Comparison of ENCODE assay signal across 1 cellular context in the genomic region with DNA sequence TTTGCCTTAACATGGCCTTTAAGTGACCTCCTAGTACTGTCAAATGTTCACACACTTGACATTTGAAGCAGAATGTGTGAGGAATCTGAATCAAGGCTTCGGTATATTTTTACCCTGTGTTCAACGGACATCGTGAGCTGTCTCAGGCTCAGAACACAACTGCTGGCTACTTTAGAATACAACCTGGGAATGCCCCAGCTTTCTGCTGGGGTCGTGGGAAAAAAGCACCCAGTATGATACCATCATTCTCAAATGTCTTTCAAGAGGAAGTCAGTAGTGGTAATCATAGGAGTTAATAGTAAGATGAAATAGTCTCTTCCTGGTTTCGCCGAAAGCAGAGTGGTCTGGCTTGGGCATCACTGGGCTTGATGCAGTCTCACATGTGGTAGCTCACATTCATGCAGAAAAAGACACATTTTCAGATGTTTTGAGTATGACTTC.
A peak's percentile ranks its signal among the peaks of the same experiment; 100 is the strongest.
TF ChIP-seq lines count a peak whose summit lies in the region.

No MANE protein-coding gene starts in this region.

TF ChIP-seq in GM12878, 131 proteins besides CTCF, POLR2A, EP300 and RAD21 (continued from another document and continues in another):
- TF ChIP-seq ATF3 (IDR thresholded peaks at IDR 0.05; ENCODE audit: borderline replicate concordance, extremely low read depth, low read depth, low read length) (no peak), TCF12 (IDR thresholded peaks at IDR 0.05; ENCODE audit: low read depth, low read length) (peak; percentile 96), ZBTB40 (IDR thresholded peaks at IDR 0.05; ENCODE audit: borderline replicate concordance) (no peak), STAT1 (conservative IDR thresholded peaks at IDR 0.05) (no peak), YBX1 (IDR thresholded peaks at IDR 0.05) (no peak), SREBF2 (IDR thresholded peaks at IDR 0.05; ENCODE audit: low read length) (no peak), TARDBP (IDR thresholded peaks at IDR 0.05; ENCODE audit: borderline replicate concordance) (no peak; the same call in 1 of the 2 replicates), SUZ12 (IDR thresholded peaks at IDR 0.05; ENCODE audit: unreplicated experiment) (no peak), IKZF2 (IDR thresholded peaks at IDR 0.05) (peak in 1 of 2 experiments; percentile 86; a peak in 3 of 4 replicates), NR2C2 (IDR thresholded peaks at IDR 0.05; ENCODE audit: borderline replicate concordance, control insufficient read depth, insufficient read length, low read depth) (no peak), CREB1 (IDR thresholded peaks at IDR 0.05; ENCODE audit: low read depth) (peak; percentile 42; the same call in 1 of the 2 replicates), BCL11A (IDR thresholded peaks at IDR 0.05; ENCODE audit: low read depth, low read length) (peak; percentile 63; the same call in 1 of the 2 replicates), KAT2A (conservative IDR thresholded peaks at IDR 0.05; ENCODE audit: control insufficient read depth, low read depth, low read length) (no peak), EED (IDR thresholded peaks at IDR 0.05; ENCODE audit: low read depth) (peak; percentile 87), PRDM15 (CRISPR knock-in tag; IDR thresholded peaks at IDR 0.05) (no peak), GATAD2B (conservative IDR thresholded peaks at IDR 0.05; ENCODE audit: low read depth) (peak; percentile 99), JUNB (IDR thresholded peaks at IDR 0.05) (peak; percentile 75), BRCA1 (IDR thresholded peaks at IDR 0.05; ENCODE audit: low read depth, low read length) (no peak), CREM (IDR thresholded peaks at IDR 0.05; ENCODE audit: low read depth) (peak; percentile 84), ZNF274 (IDR thresholded peaks at IDR 0.05; ENCODE audit: insufficient read depth, insufficient read length) (no peak), POU2F2 (IDR thresholded peaks at IDR 0.05; ENCODE audit: borderline replicate concordance, low read depth, low read length) (0 out of 3 replicates have a peak, but pooled peaks have one; percentile 44), ETV6 (conservative IDR thresholded peaks at IDR 0.05 in 1 of 2, IDR thresholded peaks at IDR 0.05 in 1 of 2; ENCODE audit: borderline replicate concordance in 1 of 2, low read depth in 1 of 2) (peak in 1 of 2 experiments; percentile 96; a peak in 2 of 4 replicates), ZSCAN29 (IDR thresholded peaks at IDR 0.05) (no peak), MLLT1 (IDR thresholded peaks at IDR 0.05) (peak; percentile 45; the same call in 1 of the 2 replicates)
- TF ChIP-seq, protein P1, sequence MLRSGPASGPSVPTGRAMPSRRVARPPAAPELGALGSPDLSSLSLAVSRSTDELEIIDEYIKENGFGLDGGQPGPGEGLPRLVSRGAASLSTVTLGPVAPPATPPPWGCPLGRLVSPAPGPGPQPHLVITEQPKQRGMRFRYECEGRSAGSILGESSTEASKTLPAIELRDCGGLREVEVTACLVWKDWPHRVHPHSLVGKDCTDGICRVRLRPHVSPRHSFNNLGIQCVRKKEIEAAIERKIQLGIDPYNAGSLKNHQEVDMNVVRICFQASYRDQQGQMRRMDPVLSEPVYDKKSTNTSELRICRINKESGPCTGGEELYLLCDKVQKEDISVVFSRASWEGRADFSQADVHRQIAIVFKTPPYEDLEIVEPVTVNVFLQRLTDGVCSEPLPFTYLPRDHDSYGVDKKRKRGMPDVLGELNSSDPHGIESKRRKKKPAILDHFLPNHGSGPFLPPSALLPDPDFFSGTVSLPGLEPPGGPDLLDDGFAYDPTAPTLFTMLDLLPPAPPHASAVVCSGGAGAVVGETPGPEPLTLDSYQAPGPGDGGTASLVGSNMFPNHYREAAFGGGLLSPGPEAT (IDR thresholded peaks at IDR 0.05; ENCODE audit: low read depth): peak; percentile 66; the same call in 1 of the 2 replicates
- TF ChIP-seq, protein P2, sequence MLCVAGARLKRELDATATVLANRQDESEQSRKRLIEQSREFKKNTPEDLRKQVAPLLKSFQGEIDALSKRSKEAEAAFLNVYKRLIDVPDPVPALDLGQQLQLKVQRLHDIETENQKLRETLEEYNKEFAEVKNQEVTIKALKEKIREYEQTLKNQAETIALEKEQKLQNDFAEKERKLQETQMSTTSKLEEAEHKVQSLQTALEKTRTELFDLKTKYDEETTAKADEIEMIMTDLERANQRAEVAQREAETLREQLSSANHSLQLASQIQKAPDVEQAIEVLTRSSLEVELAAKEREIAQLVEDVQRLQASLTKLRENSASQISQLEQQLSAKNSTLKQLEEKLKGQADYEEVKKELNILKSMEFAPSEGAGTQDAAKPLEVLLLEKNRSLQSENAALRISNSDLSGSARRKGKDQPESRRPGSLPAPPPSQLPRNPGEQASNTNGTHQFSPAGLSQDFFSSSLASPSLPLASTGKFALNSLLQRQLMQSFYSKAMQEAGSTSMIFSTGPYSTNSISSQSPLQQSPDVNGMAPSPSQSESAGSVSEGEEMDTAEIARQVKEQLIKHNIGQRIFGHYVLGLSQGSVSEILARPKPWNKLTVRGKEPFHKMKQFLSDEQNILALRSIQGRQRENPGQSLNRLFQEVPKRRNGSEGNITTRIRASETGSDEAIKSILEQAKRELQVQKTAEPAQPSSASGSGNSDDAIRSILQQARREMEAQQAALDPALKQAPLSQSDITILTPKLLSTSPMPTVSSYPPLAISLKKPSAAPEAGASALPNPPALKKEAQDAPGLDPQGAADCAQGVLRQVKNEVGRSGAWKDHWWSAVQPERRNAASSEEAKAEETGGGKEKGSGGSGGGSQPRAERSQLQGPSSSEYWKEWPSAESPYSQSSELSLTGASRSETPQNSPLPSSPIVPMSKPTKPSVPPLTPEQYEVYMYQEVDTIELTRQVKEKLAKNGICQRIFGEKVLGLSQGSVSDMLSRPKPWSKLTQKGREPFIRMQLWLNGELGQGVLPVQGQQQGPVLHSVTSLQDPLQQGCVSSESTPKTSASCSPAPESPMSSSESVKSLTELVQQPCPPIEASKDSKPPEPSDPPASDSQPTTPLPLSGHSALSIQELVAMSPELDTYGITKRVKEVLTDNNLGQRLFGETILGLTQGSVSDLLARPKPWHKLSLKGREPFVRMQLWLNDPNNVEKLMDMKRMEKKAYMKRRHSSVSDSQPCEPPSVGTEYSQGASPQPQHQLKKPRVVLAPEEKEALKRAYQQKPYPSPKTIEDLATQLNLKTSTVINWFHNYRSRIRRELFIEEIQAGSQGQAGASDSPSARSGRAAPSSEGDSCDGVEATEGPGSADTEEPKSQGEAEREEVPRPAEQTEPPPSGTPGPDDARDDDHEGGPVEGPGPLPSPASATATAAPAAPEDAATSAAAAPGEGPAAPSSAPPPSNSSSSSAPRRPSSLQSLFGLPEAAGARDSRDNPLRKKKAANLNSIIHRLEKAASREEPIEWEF (IDR thresholded peaks at IDR 0.05; ENCODE audit: insufficient replicate concordance, low read depth, low read length): peak; percentile 98
- TF ChIP-seq, protein P3, sequence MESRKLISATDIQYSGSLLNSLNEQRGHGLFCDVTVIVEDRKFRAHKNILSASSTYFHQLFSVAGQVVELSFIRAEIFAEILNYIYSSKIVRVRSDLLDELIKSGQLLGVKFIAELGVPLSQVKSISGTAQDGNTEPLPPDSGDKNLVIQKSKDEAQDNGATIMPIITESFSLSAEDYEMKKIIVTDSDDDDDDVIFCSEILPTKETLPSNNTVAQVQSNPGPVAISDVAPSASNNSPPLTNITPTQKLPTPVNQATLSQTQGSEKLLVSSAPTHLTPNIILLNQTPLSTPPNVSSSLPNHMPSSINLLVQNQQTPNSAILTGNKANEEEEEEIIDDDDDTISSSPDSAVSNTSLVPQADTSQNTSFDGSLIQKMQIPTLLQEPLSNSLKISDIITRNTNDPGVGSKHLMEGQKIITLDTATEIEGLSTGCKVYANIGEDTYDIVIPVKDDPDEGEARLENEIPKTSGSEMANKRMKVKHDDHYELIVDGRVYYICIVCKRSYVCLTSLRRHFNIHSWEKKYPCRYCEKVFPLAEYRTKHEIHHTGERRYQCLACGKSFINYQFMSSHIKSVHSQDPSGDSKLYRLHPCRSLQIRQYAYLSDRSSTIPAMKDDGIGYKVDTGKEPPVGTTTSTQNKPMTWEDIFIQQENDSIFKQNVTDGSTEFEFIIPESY (IDR thresholded peaks at IDR 0.05): no peak
- TF ChIP-seq, protein P4, sequence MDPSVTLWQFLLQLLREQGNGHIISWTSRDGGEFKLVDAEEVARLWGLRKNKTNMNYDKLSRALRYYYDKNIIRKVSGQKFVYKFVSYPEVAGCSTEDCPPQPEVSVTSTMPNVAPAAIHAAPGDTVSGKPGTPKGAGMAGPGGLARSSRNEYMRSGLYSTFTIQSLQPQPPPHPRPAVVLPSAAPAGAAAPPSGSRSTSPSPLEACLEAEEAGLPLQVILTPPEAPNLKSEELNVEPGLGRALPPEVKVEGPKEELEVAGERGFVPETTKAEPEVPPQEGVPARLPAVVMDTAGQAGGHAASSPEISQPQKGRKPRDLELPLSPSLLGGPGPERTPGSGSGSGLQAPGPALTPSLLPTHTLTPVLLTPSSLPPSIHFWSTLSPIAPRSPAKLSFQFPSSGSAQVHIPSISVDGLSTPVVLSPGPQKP (IDR thresholded peaks at IDR 0.05; ENCODE audit: low read depth, low read length): no peak
- TF ChIP-seq, protein P5, sequence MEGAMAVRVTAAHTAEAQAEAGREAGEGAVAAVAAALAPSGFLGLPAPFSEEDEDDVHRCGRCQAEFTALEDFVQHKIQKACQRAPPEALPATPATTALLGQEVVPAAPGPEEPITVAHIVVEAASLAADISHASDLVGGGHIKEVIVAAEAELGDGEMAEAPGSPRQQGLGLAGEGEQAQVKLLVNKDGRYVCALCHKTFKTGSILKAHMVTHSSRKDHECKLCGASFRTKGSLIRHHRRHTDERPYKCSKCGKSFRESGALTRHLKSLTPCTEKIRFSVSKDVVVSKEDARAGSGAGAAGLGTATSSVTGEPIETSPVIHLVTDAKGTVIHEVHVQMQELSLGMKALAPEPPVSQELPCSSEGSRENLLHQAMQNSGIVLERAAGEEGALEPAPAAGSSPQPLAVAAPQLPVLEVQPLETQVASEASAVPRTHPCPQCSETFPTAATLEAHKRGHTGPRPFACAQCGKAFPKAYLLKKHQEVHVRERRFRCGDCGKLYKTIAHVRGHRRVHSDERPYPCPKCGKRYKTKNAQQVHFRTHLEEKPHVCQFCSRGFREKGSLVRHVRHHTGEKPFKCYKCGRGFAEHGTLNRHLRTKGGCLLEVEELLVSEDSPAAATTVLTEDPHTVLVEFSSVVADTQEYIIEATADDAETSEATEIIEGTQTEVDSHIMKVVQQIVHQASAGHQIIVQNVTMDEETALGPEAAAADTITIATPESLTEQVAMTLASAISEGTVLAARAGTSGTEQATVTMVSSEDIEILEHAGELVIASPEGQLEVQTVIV (IDR thresholded peaks at IDR 0.05; ENCODE audit: borderline replicate concordance, partially characterized antibody): no peak
